Comparison of ENCODE assay signal across 15 cellular contexts in the genomic region with DNA sequence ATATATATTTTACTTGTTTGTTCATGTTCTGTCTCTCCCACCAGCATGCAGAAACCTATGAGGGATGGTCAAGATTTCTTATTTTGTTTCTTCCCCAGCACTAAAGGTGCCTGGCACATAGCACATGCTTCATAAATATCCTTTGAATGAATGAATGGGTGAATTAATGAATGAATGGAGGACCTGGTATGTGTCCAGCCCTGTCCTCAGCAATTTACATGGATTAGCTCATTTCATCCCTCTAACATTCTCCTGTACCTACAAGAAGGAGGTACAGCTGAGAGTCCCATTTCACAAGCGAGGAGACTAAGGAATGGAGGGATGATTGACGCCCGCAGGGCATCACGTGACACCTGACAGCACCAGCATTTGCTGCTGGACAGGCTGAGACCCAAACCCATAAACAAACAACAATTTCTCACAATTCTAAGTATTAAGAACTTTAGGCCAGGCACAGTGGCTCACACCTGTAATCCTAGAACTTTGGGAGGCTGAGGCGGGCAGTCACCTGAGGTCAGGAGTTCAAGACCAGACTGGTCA.
"Had no signal": no experiment of that assay in that cellular context is flagged by ENCODE, and none has a peak within 500 bp of the region (broad histone marks: within the 10 kb centered on the region; RNA-seq: fewer than 3 reads in every experiment).

No MANE protein-coding gene starts in this region.

- DNase-seq: activated CD4-positive, alpha-beta T cell treated with anti-CD3 and anti-CD28 coated beads for 48 hours; activated CD8-positive, alpha-beta memory T cell treated with anti-CD3 and anti-CD28 coated beads for 24 hours; activated naive CD4-positive, alpha-beta T cell treated with anti-CD3 and anti-CD28 coated beads, Interleukin-2, amount 10 ng/mL, durations not matched to agents 7 days and 5 days; caudate nucleus; effector CD4-positive, alpha-beta T cell; heart right ventricle; kidney; retina; T-helper 1 cell had no signal

- H3K4me3 ChIP-seq: coronary artery, heart right ventricle, transverse colon had no signal

- FAIRE-seq: frontal cortex, kidney, small intestine had no signal

- ATAC-seq: activated T-helper 17 cell treated with anti-CD3 and anti-CD28 coated beads, Interleukin-2, amount 50 U/mL, for 72 hours; heart right ventricle; WTC11 had no signal

- H3K27me3 ChIP-seq: heart right ventricle, transverse colon had no signal

- H3K36me3 ChIP-seq: transverse colon had no signal

- H3K9me3 ChIP-seq: heart right ventricle, transverse colon had no signal
